Comparison of ENCODE assay signal across 13 cellular contexts in genomic region chr15:60758961-60759729, GRCh38.
A peak's percentile ranks its signal among the peaks of the same experiment; 100 is the strongest.
DNase-seq lines count a peak whose midpoint lies in the region; ATAC-seq and TF ChIP-seq lines count a peak whose summit lies in the region.
"Had no signal": no experiment of that assay in that cellular context is flagged by ENCODE, and none has a peak within 500 bp of the region (broad histone marks: within the 10 kb centered on the region; RNA-seq: fewer than 3 reads in every experiment).

No MANE protein-coding gene starts in this region.

- H3K27ac Mint-ChIP-seq in naive thymus-derived CD8-positive, alpha-beta T cell, result no peak overlapping the region
- H3K27ac Mint-ChIP-seq: activated T-cell treated with anti-CD3 and anti-CD28 coated beads, Interleukin-2, amount 50 U/mL, for 72 hours; memory B cell had no signal

- H3K9me3 Mint-ChIP-seq in naive thymus-derived CD8-positive, alpha-beta T cell, result peaks cover 0 to 3% (median 0%) of the 10 kb centered on the region in 9 donors

- CTCF ChIA-PET in RWPE1 (lab: Yijun Ruan, JAX), result no interaction called here

- ATAC-seq in naive thymus-derived CD8-positive, alpha-beta T cell, result no peak
- no peak for ATAC-seq in HG03354 (IDR thresholded peaks at IDR 0.05; ENCODE audit: poor library complexity, severe bottlenecking, unreplicated experiment)
- ATAC-seq: activated T-cell treated with anti-CD3 and anti-CD28 coated beads, Interleukin-2, amount 50 U/mL, for 72 hours had no signal

- DNase-seq in AG20443 (ENCODE audit: low spot score) (peak; percentile 88), RWPE1 (ENCODE audit: low spot score) (peak; percentile 10), fibroblast of gingiva (ENCODE audit: low read depth) (peak; percentile 93), osteoblast (ENCODE audit: insufficient read length, low spot score, missing footprints) (peak; percentile 84), NCI-H526 treated with DMSO at 0.1 percent for 48 hours (lab: John Stamatoyannopoulos, UW) (no peak), nucleus accumbens (lab: John Stamatoyannopoulos, UW) (no peak)
- no peak for DNase-seq in naive thymus-derived CD8-positive, alpha-beta T cell
- DNase-seq: activated T-cell treated with anti-CD3 and anti-CD28 coated beads, Interleukin-2, amount 50 U/mL, for 72 hours; hippocampal formation; MG63; NCI-H2227 treated with DMSO at 0.1 percent for 48 hours had no signal

- H3K27me3 ChIP-seq in osteoblast (ENCODE audit: insufficient read depth, low read length), result no peaks in the 10 kb centered on the region
- H3K27me3 ChIP-seq: MG63 had no signal

- H3K4me1 ChIP-seq in osteoblast (ENCODE audit: insufficient read depth, low read length), result peaks cover 39% of the 10 kb centered on the region

- H4K20me1 ChIP-seq in osteoblast (ENCODE audit: insufficient read depth, low read length), result no peaks in the 10 kb centered on the region

- H3K36me3 Mint-ChIP-seq in naive thymus-derived CD8-positive, alpha-beta T cell, result peaks cover 0 to 4% (median 0%) of the 10 kb centered on the region in 3 donors
- H3K36me3 Mint-ChIP-seq: memory B cell had no signal

- H3K4me2 ChIP-seq in osteoblast (ENCODE audit: insufficient read depth, low read length), result peak overlapping the region; percentile 87

- H3K79me2 ChIP-seq in osteoblast (ENCODE audit: insufficient read depth, low read length), result no peaks in the 10 kb centered on the region

- H2AFZ ChIP-seq in osteoblast (ENCODE audit: low read length), result peak overlapping the region; percentile 23

- H3K4me1 Mint-ChIP-seq in naive thymus-derived CD8-positive, alpha-beta T cell, result peaks cover 6 to 8% (median 7%) of the 10 kb centered on the region in 4 donors
- H3K4me1 Mint-ChIP-seq: memory B cell had no signal

- H3K27me3 Mint-ChIP-seq in naive thymus-derived CD8-positive, alpha-beta T cell, result no peaks in the 10 kb centered on the region

- H3K9me3 ChIP-seq in osteoblast (ENCODE audit: low read depth, low read length), result no peaks in the 10 kb centered on the region
- H3K9me3 ChIP-seq: MG63 had no signal

- H3K27ac ChIP-seq in RWPE1 (no peak overlapping the region), osteoblast (ENCODE audit: low read depth, low read length) (peak overlapping the region; percentile 99)

- peak overlapping the region; percentile 59 for H3K4me3 ChIP-seq in osteoblast (ENCODE audit: insufficient read depth, low read length)
- H3K4me3 ChIP-seq: MG63 had no signal

- TF ChIP-seq CTCF in RWPE1 (conservative IDR thresholded peaks at IDR 0.05; ENCODE audit: low read depth) (no peak), osteoblast (IDR thresholded peaks at IDR 0.05; ENCODE audit: extremely low read depth, low read depth, low read length) (no peak)

- H3K36me3 ChIP-seq in osteoblast (ENCODE audit: insufficient read depth, low read length), result no peaks in the 10 kb centered on the region
- H3K36me3 ChIP-seq: MG63 had no signal

- POLR2A ChIA-PET in RWPE1 (lab: Yijun Ruan, JAX; ENCODE audit: low non-redundant PET), result no interaction called here
- POLR2A ChIA-PET in naive thymus-derived CD8-positive, alpha-beta T cell (lab: Charles Lee), result no interaction called here

- no peak overlapping the region for H3K4me3 Mint-ChIP-seq in naive thymus-derived CD8-positive, alpha-beta T cell
- H3K4me3 Mint-ChIP-seq: activated T-cell treated with anti-CD3 and anti-CD28 coated beads, Interleukin-2, amount 50 U/mL, for 72 hours; memory B cell had no signal

Comparison
In these comparisons a context has a peak if more than half of its experiments do, and no peak if none do; other contexts are left out.
1. DNase-seq: peak in AG20443 (single experiment), RWPE1 (single experiment), fibroblast of gingiva (single experiment) and osteoblast (single experiment); none in NCI-H526 treated with DMSO at 0.1 percent for 48 hours (single experiment), naive thymus-derived CD8-positive, alpha-beta T cell (0 of 10) and nucleus accumbens (0 of 56).